ENCODE assay signal across 1 cellular context in genomic region chr15:72231066-72231846, GRCh38.
TF ChIP-seq lines count a peak whose summit lies in the region.

PKM (minus strand) TSS chr15:72231190; CDS start chr15:72219097, 12,093 bp downstream.

TF ChIP-seq in HepG2, 621 proteins besides CTCF, POLR2A, EP300 and RAD21 (continued from another document and continues in another):
- TF ChIP-seq SAP130 (CRISPR knock-in tag; IDR thresholded peaks at IDR 0.05; ENCODE audit: low read depth) (peak; percentile 83), ZFP62 (CRISPR knock-in tag; IDR thresholded peaks at IDR 0.05) (no peak), NR1H2 (CRISPR knock-in tag; IDR thresholded peaks at IDR 0.05; ENCODE audit: borderline replicate concordance, low read depth) (no peak), BRD4 (CRISPR knock-in tag; IDR thresholded peaks at IDR 0.05) (peak; percentile 96), JUND (CRISPR knock-in tag; IDR thresholded peaks at IDR 0.05) (no peak; the same call in 1 of the 2 replicates), CCDC6 (CRISPR knock-in tag; IDR thresholded peaks at IDR 0.05) (peak; percentile 76), SRSF9 (IDR thresholded peaks at IDR 0.05; ENCODE audit: borderline replicate concordance, insufficient read depth, low read depth, low read length, poor library complexity, severe bottlenecking) (no peak), ZNF619 (CRISPR knock-in tag; IDR thresholded peaks at IDR 0.05) (no peak), XRCC5 (optimal IDR thresholded peaks at IDR 0.05; ENCODE audit: low read length) (peak; percentile 97), ZNF264 (CRISPR knock-in tag; IDR thresholded peaks at IDR 0.05) (peak; percentile 72), KDM6A (CRISPR knock-in tag; IDR thresholded peaks at IDR 0.05; ENCODE audit: low read depth) (no peak), HNF1B (CRISPR knock-in tag; IDR thresholded peaks at IDR 0.05) (peak; percentile 46), BHLHE40 (IDR thresholded peaks at IDR 0.05; ENCODE audit: low read length) (no peak; the same call in 1 of the 2 replicates), HNF4G (IDR thresholded peaks at IDR 0.05; ENCODE audit: borderline replicate concordance, low read depth, low read length) (no peak), HNF4G (CRISPR knock-in tag; IDR thresholded peaks at IDR 0.05; ENCODE audit: borderline replicate concordance, low read depth) (no peak), ZNF703 (CRISPR knock-in tag; IDR thresholded peaks at IDR 0.05; ENCODE audit: borderline replicate concordance) (peak; percentile 71; the same call in 1 of the 2 replicates), ZNF205 (CRISPR knock-in tag; IDR thresholded peaks at IDR 0.05) (no peak), RFXAP (CRISPR knock-in tag; IDR thresholded peaks at IDR 0.05; ENCODE audit: borderline replicate concordance) (0 out of 2 replicates have a peak, but pooled peaks have one; percentile 94), STAT6 (CRISPR knock-in tag; IDR thresholded peaks at IDR 0.05; ENCODE audit: borderline replicate concordance) (no peak), ZFX (CRISPR knock-in tag; IDR thresholded peaks at IDR 0.05; ENCODE audit: low read depth) (peak; percentile 92), SP2 (CRISPR knock-in tag; IDR thresholded peaks at IDR 0.05) (peak; percentile 83), RARG (CRISPR knock-in tag; IDR thresholded peaks at IDR 0.05; ENCODE audit: low read depth) (no peak), ZNF605 (CRISPR knock-in tag; IDR thresholded peaks at IDR 0.05) (peak; percentile 74; the same call in 1 of the 2 replicates), ZNF567 (CRISPR knock-in tag; IDR thresholded peaks at IDR 0.05; ENCODE audit: borderline replicate concordance) (no peak), TBX2 (CRISPR knock-in tag; IDR thresholded peaks at IDR 0.05; ENCODE audit: borderline replicate concordance) (peak; percentile 74), RXRA (CRISPR knock-in tag; IDR thresholded peaks at IDR 0.05) (peak; percentile 65), ATM (IDR thresholded peaks at IDR 0.05; ENCODE audit: borderline replicate concordance) (no peak), NR3C1 (CRISPR knock-in tag; IDR thresholded peaks at IDR 0.05) (no peak; the same call in 1 of the 2 replicates), ZNF496 (CRISPR knock-in tag; IDR thresholded peaks at IDR 0.05; ENCODE audit: insufficient replicate concordance) (no peak), PHF20 (CRISPR knock-in tag; IDR thresholded peaks at IDR 0.05) (peak; percentile 65; the same call in 1 of the 2 replicates), ZNF557 (CRISPR knock-in tag; IDR thresholded peaks at IDR 0.05) (peak; percentile 81; the same call in 1 of the 2 replicates), PLRG1 (conservative IDR thresholded peaks at IDR 0.05) (no peak), TCF7L2 (IDR thresholded peaks at IDR 0.05; ENCODE audit: low read depth, low read length) (no peak), AGO1 (IDR thresholded peaks at IDR 0.05; ENCODE audit: low read depth, low read length, poor library complexity, severe bottlenecking) (no peak), PHF5A (CRISPR knock-in tag; IDR thresholded peaks at IDR 0.05; ENCODE audit: low read depth, unreplicated experiment) (peak; percentile 69), HINFP (CRISPR knock-in tag; IDR thresholded peaks at IDR 0.05; ENCODE audit: low read depth) (0 out of 2 replicates have a peak, but pooled peaks have one; percentile 53), SMC3 (IDR thresholded peaks at IDR 0.05; ENCODE audit: low read length) (no peak), SETDB1 (CRISPR knock-in tag; IDR thresholded peaks at IDR 0.05; ENCODE audit: borderline replicate concordance) (no peak), NFKBIZ (CRISPR knock-in tag; IDR thresholded peaks at IDR 0.05) (no peak)
- TF ChIP-seq, protein P1, sequence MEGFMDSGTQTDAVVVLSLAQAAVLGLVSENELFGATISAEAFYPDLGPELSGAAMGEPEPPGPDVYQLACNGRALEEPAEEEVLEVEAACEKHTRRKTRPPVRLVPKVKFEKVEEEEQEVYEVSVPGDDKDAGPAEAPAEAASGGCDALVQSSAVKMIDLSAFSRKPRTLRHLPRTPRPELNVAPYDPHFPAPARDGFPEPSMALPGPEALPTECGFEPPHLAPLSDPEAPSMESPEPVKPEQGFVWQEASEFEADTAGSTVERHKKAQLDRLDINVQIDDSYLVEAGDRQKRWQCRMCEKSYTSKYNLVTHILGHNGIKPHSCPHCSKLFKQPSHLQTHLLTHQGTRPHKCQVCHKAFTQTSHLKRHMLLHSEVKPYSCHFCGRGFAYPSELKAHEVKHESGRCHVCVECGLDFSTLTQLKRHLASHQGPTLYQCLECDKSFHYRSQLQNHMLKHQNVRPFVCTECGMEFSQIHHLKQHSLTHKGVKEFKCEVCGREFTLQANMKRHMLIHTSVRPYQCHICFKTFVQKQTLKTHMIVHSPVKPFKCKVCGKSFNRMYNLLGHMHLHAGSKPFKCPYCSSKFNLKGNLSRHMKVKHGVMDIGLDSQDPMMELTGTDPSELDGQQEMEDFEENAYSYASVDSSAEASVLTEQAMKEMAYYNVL (CRISPR knock-in tag; IDR thresholded peaks at IDR 0.05; ENCODE audit: borderline replicate concordance): 0 out of 2 replicates have a peak, but pooled peaks have one; percentile 38
- TF ChIP-seq, protein P2, sequence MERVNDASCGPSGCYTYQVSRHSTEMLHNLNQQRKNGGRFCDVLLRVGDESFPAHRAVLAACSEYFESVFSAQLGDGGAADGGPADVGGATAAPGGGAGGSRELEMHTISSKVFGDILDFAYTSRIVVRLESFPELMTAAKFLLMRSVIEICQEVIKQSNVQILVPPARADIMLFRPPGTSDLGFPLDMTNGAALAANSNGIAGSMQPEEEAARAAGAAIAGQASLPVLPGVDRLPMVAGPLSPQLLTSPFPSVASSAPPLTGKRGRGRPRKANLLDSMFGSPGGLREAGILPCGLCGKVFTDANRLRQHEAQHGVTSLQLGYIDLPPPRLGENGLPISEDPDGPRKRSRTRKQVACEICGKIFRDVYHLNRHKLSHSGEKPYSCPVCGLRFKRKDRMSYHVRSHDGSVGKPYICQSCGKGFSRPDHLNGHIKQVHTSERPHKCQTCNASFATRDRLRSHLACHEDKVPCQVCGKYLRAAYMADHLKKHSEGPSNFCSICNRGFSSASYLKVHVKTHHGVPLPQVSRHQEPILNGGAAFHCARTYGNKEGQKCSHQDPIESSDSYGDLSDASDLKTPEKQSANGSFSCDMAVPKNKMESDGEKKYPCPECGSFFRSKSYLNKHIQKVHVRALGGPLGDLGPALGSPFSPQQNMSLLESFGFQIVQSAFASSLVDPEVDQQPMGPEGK (CRISPR knock-in tag; IDR thresholded peaks at IDR 0.05): peak; percentile 81
- TF ChIP-seq, protein P3, sequence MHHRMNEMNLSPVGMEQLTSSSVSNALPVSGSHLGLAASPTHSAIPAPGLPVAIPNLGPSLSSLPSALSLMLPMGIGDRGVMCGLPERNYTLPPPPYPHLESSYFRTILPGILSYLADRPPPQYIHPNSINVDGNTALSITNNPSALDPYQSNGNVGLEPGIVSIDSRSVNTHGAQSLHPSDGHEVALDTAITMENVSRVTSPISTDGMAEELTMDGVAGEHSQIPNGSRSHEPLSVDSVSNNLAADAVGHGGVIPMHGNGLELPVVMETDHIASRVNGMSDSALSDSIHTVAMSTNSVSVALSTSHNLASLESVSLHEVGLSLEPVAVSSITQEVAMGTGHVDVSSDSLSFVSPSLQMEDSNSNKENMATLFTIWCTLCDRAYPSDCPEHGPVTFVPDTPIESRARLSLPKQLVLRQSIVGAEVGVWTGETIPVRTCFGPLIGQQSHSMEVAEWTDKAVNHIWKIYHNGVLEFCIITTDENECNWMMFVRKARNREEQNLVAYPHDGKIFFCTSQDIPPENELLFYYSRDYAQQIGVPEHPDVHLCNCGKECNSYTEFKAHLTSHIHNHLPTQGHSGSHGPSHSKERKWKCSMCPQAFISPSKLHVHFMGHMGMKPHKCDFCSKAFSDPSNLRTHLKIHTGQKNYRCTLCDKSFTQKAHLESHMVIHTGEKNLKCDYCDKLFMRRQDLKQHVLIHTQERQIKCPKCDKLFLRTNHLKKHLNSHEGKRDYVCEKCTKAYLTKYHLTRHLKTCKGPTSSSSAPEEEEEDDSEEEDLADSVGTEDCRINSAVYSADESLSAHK (CRISPR knock-in tag; IDR thresholded peaks at IDR 0.05; ENCODE audit: borderline replicate concordance): no peak
- TF ChIP-seq, protein P4, sequence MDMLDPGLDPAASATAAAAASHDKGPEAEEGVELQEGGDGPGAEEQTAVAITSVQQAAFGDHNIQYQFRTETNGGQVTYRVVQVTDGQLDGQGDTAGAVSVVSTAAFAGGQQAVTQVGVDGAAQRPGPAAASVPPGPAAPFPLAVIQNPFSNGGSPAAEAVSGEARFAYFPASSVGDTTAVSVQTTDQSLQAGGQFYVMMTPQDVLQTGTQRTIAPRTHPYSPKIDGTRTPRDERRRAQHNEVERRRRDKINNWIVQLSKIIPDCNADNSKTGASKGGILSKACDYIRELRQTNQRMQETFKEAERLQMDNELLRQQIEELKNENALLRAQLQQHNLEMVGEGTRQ (IDR thresholded peaks at IDR 0.05; ENCODE audit: low read depth, low read length): no peak
- TF ChIP-seq, protein P4 (CRISPR knock-in tag; IDR thresholded peaks at IDR 0.05; ENCODE audit: borderline replicate concordance): no peak
- TF ChIP-seq, protein P5, sequence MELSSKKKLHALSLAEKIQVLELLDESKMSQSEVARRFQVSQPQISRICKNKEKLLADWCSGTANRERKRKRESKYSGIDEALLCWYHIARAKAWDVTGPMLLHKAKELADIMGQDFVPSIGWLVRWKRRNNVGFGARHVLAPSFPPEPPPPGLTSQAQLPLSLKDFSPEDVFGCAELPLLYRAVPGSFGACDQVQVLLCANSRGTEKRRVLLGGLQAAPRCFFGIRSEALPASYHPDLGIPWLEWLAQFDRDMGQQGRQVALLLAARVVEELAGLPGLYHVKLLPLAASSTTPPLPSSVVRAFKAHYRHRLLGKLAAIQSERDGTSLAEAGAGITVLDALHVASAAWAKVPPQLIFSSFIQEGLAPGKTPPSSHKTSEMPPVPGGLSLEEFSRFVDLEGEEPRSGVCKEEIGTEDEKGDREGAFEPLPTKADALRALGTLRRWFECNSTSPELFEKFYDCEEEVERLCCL (CRISPR knock-in tag; IDR thresholded peaks at IDR 0.05; ENCODE audit: borderline replicate concordance): no peak
- TF ChIP-seq, protein P6, sequence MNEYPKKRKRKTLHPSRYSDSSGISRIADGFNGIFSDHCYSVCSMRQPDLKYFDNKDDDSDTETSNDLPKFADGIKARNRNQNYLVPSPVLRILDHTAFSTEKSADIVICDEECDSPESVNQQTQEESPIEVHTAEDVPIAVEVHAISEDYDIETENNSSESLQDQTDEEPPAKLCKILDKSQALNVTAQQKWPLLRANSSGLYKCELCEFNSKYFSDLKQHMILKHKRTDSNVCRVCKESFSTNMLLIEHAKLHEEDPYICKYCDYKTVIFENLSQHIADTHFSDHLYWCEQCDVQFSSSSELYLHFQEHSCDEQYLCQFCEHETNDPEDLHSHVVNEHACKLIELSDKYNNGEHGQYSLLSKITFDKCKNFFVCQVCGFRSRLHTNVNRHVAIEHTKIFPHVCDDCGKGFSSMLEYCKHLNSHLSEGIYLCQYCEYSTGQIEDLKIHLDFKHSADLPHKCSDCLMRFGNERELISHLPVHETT (CRISPR knock-in tag; conservative IDR thresholded peaks at IDR 0.05): peak; percentile 88
